Comparison of ENCODE assay signal across 28 cellular contexts in the genomic region with DNA sequence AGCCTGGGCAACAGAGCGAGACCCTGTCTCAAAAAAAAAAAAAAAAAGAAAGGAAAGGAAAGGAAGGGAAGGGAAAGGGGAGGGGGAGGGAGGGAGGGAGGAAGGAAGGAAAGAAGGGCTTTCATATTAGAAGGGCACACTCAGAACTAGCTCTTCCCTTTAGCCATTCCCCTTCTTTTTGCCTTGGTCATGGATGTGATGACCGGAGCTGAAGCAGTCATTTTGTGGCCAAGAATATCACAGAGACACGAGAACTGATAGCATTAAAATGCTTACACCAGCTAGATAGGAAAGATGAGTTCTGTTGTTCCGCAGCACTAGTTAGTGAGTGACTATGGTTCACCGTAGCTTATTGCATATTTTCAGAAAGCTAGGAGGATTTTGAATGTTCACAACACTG.
"Had no signal": no experiment of that assay in that cellular context is flagged by ENCODE, and none has a peak within 500 bp of the region (broad histone marks: within the 10 kb centered on the region; RNA-seq: fewer than 3 reads in every experiment).

No MANE protein-coding gene starts in this region.

- H3K27ac ChIP-seq: colonic mucosa, coronary artery, dorsolateral prefrontal cortex, epithelial cell of prostate, esophagus muscularis mucosa, esophagus squamous epithelium, foreskin keratinocyte, gastrocnemius medialis, gastroesophageal sphincter, heart left ventricle, heart right ventricle had no signal

- DNase-seq: colonic mucosa; cortex of kidney; dermis blood vessel endothelial cell; dorsolateral prefrontal cortex; effector CD4-positive, alpha-beta T cell; effector CD8-positive, alpha-beta T cell; effector memory CD4-positive, alpha-beta T cell; effector memory CD8-positive, alpha-beta T cell; endodermal cell; erythroblast; esophagus squamous epithelium; foreskin fibroblast; foreskin keratinocyte; foreskin melanocyte; gastrocnemius medialis; glutamatergic neuron; head of caudate nucleus; heart left ventricle; heart right ventricle had no signal

- H3K4me1 ChIP-seq: colonic mucosa had no signal

- ATAC-seq: effector memory CD8-positive, alpha-beta T cell; esophagus mucosa; foreskin keratinocyte; gastrocnemius medialis; gastroesophageal sphincter; heart left ventricle; heart right ventricle had no signal

- H3K27me3 ChIP-seq: colonic mucosa, dorsolateral prefrontal cortex, esophagus muscularis mucosa, esophagus squamous epithelium, foreskin keratinocyte, gastrocnemius medialis, gastroesophageal sphincter, heart left ventricle, heart right ventricle had no signal

- H3K4me3 ChIP-seq: colonic mucosa, coronary artery, dorsolateral prefrontal cortex, esophagus muscularis mucosa, esophagus squamous epithelium, gastrocnemius medialis, gastroesophageal sphincter, heart left ventricle, heart right ventricle had no signal

- H3K36me3 ChIP-seq: colonic mucosa, esophagus muscularis mucosa, esophagus squamous epithelium, gastrocnemius medialis, gastroesophageal sphincter, heart left ventricle, heart right ventricle had no signal

- H3K9me3 ChIP-seq: colonic mucosa, esophagus muscularis mucosa, esophagus squamous epithelium, gastrocnemius medialis, gastroesophageal sphincter had no signal

- FAIRE-seq: colon, endometrium, endothelial cell of umbilical vein, frontal cortex had no signal
